ENCODE assay signal across 9 cellular contexts in the genomic region with DNA sequence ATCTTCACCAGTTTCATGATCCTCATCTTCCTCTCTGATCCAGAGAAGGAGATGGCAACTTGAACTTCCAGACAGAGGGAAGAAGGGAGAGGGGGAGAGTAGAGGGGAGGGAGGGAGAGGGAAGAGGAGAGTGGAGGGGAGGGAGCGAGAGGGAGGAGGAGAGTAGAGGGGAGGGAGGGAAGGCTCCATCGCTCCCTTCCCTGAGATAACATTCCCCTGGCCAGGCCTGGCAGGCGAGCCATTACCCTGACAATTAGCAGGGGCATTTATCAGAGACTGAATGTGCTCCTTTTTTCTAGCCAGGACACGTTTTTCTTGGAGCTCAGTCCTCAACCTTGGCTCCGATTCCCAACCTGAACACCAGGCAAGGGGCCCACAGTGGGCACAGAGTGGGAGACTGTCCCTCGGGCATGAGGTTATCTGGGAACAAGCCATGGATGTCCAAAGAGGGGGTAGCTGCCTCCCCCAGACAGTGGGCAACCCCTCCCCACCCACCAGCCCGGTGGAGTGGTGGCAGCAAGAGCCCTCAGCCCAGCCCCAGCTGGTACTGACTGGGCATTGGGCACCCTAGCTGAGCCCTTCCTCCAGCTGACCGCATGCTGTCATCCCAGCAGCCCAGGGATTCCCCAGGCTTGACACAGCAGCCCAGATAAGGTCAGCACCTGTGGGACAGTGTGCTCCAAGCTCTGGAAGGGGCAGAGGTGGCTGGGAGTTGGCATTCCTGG.
DNase-seq lines count a peak whose midpoint lies in the region; TF ChIP-seq lines count a peak whose summit lies in the region.
"Had no signal": no experiment of that assay in that cellular context is flagged by ENCODE, and none has a peak within 500 bp of the region (broad histone marks: within the 10 kb centered on the region; RNA-seq: fewer than 3 reads in every experiment).

No MANE protein-coding gene starts in this region.

- H3K79me2 ChIP-seq in mesendoderm (ENCODE audit: control insufficient read depth, insufficient read depth, low read length): no peaks in the 10 kb centered on the region

- no peak overlapping the region for H2AK5ac ChIP-seq in mesendoderm (ENCODE audit: low read length)

- H4K5ac ChIP-seq in mesendoderm (ENCODE audit: low read length): no peak overlapping the region

- H2BK15ac ChIP-seq in mesendoderm (replicated peaks; ENCODE audit: low read depth): no peak overlapping the region

- no peak overlapping the region for H3K4me3 ChIP-seq in NT2/D1 (ENCODE audit: insufficient read length, low read depth)
- no peak overlapping the region for H3K4me3 ChIP-seq in fibroblast of the aortic adventitia (ENCODE audit: low read depth, low read length)
- no peak overlapping the region for H3K4me3 ChIP-seq in mesendoderm (ENCODE audit: low read length)
- H3K4me3 ChIP-seq in thyroid gland (replicated peaks in 1 of 3): no peak overlapping the region

- no peak overlapping the region for H3K4me2 ChIP-seq in mesendoderm (ENCODE audit: low read length)

- H2BK120ac ChIP-seq in mesendoderm (ENCODE audit: low read depth, low read length): no peak overlapping the region

- H3K27ac Mint-ChIP-seq in activated naive CD4-positive, alpha-beta T cell treated with anti-CD3 and anti-CD28 coated beads, Interleukin-2, amount 10 ng/mL, durations not matched to agents 7 days and 5 days: no peak overlapping the region

- peaks cover 3% of the 10 kb centered on the region for H3K27me3 Mint-ChIP-seq in activated naive CD4-positive, alpha-beta T cell treated with anti-CD3 and anti-CD28 coated beads, Interleukin-2, amount 10 ng/mL, durations not matched to agents 7 days and 5 days

- H3K27me3 ChIP-seq in NT2/D1 (ENCODE audit: insufficient read depth, insufficient read length): no peaks in the 10 kb centered on the region
- H3K27me3 ChIP-seq in mesendoderm (ENCODE audit: insufficient read depth, low read length, poor library complexity): no peaks in the 10 kb centered on the region
- no peaks in the 10 kb centered on the region for H3K27me3 ChIP-seq in thyroid gland

- H3K36me3 ChIP-seq in NT2/D1 (ENCODE audit: insufficient read depth, insufficient read length, low read length): peaks cover 7% of the 10 kb centered on the region
- no peaks in the 10 kb centered on the region for H3K36me3 ChIP-seq in mesendoderm (ENCODE audit: control insufficient read depth, insufficient read depth, low read length)
- no peaks in the 10 kb centered on the region for H3K36me3 ChIP-seq in thyroid gland

- H3K9me3 ChIP-seq in NT2/D1 (ENCODE audit: insufficient read depth, low read length): no peaks in the 10 kb centered on the region
- no peaks in the 10 kb centered on the region for H3K9me3 ChIP-seq in thyroid gland

- no peaks in the 10 kb centered on the region for H3K36me3 Mint-ChIP-seq in activated naive CD4-positive, alpha-beta T cell treated with anti-CD3 and anti-CD28 coated beads, Interleukin-2, amount 10 ng/mL, durations not matched to agents 7 days and 5 days

- no peaks in the 10 kb centered on the region for H3K79me1 ChIP-seq in mesendoderm (ENCODE audit: low read length)

- no peak overlapping the region for H4K8ac ChIP-seq in mesendoderm (ENCODE audit: low read depth, low read length)

- TF ChIP-seq CTCF in fibroblast of the aortic adventitia (IDR thresholded peaks at IDR 0.05; ENCODE audit: insufficient read depth, low read length) (no peak), thyroid gland (IDR thresholded peaks at IDR 0.05) (no peak)

- peak overlapping the region; percentile 63 for H3K9ac ChIP-seq in NT2/D1 (ENCODE audit: insufficient read length, low read depth)
- no peak overlapping the region for H3K9ac ChIP-seq in mesendoderm (ENCODE audit: low read length)

- H3K56ac ChIP-seq in mesendoderm (ENCODE audit: low read length): peak overlapping the region; percentile 68

- H3K4me3 Mint-ChIP-seq in activated naive CD4-positive, alpha-beta T cell treated with anti-CD3 and anti-CD28 coated beads, Interleukin-2, amount 10 ng/mL, durations not matched to agents 7 days and 5 days: no peak overlapping the region

- WGBS in mesendoderm (ENCODE audit: extremely low coverage, insufficient coverage, low lambda C conversion rate): no CpG with 5 or more reads among the region's 8 CpGs
- 19 to 22% methylated on average over 8 of the region's 8 CpGs for WGBS in thyroid gland, 2 donors

- H3K9me3 Mint-ChIP-seq in activated naive CD4-positive, alpha-beta T cell treated with anti-CD3 and anti-CD28 coated beads, Interleukin-2, amount 10 ng/mL, durations not matched to agents 7 days and 5 days: no peaks in the 10 kb centered on the region

- peaks cover 41% of the 10 kb centered on the region for H3K4me1 ChIP-seq in NT2/D1 (ENCODE audit: insufficient read depth, insufficient read length)
- peaks cover 19% of the 10 kb centered on the region for H3K4me1 ChIP-seq in mesendoderm (ENCODE audit: control insufficient read depth, low read depth, low read length)
- H3K4me1 ChIP-seq in thyroid gland: peaks cover 96 to 100% of the 10 kb centered on the region in 2 donors

- H3K4me1 Mint-ChIP-seq in activated naive CD4-positive, alpha-beta T cell treated with anti-CD3 and anti-CD28 coated beads, Interleukin-2, amount 10 ng/mL, durations not matched to agents 7 days and 5 days: no peaks in the 10 kb centered on the region

- peak in 1 of 2 donors; percentile 48 for TF ChIP-seq POLR2A in thyroid gland (IDR thresholded peaks at IDR 0.05)

- peak overlapping the region; percentile 63 for H3K18ac ChIP-seq in mesendoderm (ENCODE audit: low read length)

- no peak overlapping the region for H2BK5ac ChIP-seq in mesendoderm (ENCODE audit: low read length)

- CTCF ChIA-PET in activated naive CD4-positive, alpha-beta T cell treated with anti-CD3 and anti-CD28 coated beads, Interleukin-2, amount 10 ng/mL, durations not matched to agents 7 days and 5 days (lab: Charles Lee): no interaction called here

- H3K27ac ChIP-seq in mesendoderm (ENCODE audit: low read depth, low read length) (no peak overlapping the region), thyroid gland (peak overlapping the region; percentile 96 to 99 (median 97))

- no peak overlapping the region for H3K4ac ChIP-seq in mesendoderm (ENCODE audit: low read depth, low read length)

- intact Hi-C loops in thyroid gland (cut with DNase I): no loop called here

- no peak overlapping the region for H3K23ac ChIP-seq in mesendoderm (ENCODE audit: low read length)

- peak; percentile 66 for DNase-seq in NT2/D1 (ENCODE audit: low read depth, low spot score)
- DNase-seq in fibroblast of the aortic adventitia (ENCODE audit: low read depth): peak; percentile 56
- peak; percentile 85 for DNase-seq in mesendoderm
- peak; percentile 76 to 79 for DNase-seq in thyroid gland
- DNase-seq in stimulated activated CD4-positive, alpha-beta T cell treated with anti-CD3 and anti-CD28 coated beads, Interleukin-1b, Interleukin-23, amount 100 ng/mL, for 48 hours: no peak
- no peak for DNase-seq in Kasumi-1 (lab: John Stamatoyannopoulos, UW)
- no peak for DNase-seq in activated naive CD4-positive, alpha-beta T cell treated with anti-CD3 and anti-CD28 coated beads, Interleukin-2, amount 10 ng/mL, durations not matched to agents 7 days and 5 days
- no peak for DNase-seq in NCI-H1092 (lab: John Stamatoyannopoulos, UW)
- DNase-seq: NCI-H2081 had no signal

Comparison
In these comparisons a context has a peak if more than half of its experiments do, and no peak if none do; other contexts are left out.
1. DNase-seq: peak in NT2/D1 (single experiment), fibroblast of the aortic adventitia (single experiment), mesendoderm (single experiment) and thyroid gland (2 of 2); none in stimulated activated CD4-positive, alpha-beta T cell treated with anti-CD3 and anti-CD28 coated beads, Interleukin-1b, Interleukin-23, amount 100 ng/mL, for 48 hours (single experiment), Kasumi-1 (0 of 2), activated naive CD4-positive, alpha-beta T cell treated with anti-CD3 and anti-CD28 coated beads, Interleukin-2, amount 10 ng/mL, durations not matched to agents 7 days and 5 days (single experiment) and NCI-H1092 (single experiment).